Comparison of ENCODE assay signal across 1 cellular context in genomic region chrX:110321670-110322069, GRCh38.
TF ChIP-seq lines count a peak whose summit lies in the region.

No MANE protein-coding gene starts in this region.

TF ChIP-seq in K562, 482 proteins besides CTCF, POLR2A, EP300 and RAD21:
- TF ChIP-seq, protein P1, sequence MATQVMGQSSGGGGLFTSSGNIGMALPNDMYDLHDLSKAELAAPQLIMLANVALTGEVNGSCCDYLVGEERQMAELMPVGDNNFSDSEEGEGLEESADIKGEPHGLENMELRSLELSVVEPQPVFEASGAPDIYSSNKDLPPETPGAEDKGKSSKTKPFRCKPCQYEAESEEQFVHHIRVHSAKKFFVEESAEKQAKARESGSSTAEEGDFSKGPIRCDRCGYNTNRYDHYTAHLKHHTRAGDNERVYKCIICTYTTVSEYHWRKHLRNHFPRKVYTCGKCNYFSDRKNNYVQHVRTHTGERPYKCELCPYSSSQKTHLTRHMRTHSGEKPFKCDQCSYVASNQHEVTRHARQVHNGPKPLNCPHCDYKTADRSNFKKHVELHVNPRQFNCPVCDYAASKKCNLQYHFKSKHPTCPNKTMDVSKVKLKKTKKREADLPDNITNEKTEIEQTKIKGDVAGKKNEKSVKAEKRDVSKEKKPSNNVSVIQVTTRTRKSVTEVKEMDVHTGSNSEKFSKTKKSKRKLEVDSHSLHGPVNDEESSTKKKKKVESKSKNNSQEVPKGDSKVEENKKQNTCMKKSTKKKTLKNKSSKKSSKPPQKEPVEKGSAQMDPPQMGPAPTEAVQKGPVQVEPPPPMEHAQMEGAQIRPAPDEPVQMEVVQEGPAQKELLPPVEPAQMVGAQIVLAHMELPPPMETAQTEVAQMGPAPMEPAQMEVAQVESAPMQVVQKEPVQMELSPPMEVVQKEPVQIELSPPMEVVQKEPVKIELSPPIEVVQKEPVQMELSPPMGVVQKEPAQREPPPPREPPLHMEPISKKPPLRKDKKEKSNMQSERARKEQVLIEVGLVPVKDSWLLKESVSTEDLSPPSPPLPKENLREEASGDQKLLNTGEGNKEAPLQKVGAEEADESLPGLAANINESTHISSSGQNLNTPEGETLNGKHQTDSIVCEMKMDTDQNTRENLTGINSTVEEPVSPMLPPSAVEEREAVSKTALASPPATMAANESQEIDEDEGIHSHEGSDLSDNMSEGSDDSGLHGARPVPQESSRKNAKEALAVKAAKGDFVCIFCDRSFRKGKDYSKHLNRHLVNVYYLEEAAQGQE (CRISPR knock-in tag; IDR thresholded peaks at IDR 0.05; ENCODE audit: low read depth), result no peak
- TF ChIP-seq HDAC1 (IDR thresholded peaks at IDR 0.05) (no peak), NELFE (IDR thresholded peaks at IDR 0.05; ENCODE audit: insufficient read depth, insufficient read length) (no peak), PYGO2 (tag; IDR thresholded peaks at IDR 0.05) (no peak), JUND (IDR thresholded peaks at IDR 0.05; ENCODE audit: borderline replicate concordance, low read depth, low read length) (no peak), JUND (tag; IDR thresholded peaks at IDR 0.05; ENCODE audit: borderline replicate concordance, low read depth, low read length) (no peak), ASH1L (IDR thresholded peaks at IDR 0.05; ENCODE audit: borderline replicate concordance, low read depth, partially characterized antibody) (no peak), GTF2F1 (IDR thresholded peaks at IDR 0.05; ENCODE audit: low read depth, low read length) (no peak), TAL1 (IDR thresholded peaks at IDR 0.05) (no peak), HSF4 (CRISPR knock-in tag; IDR thresholded peaks at IDR 0.05; ENCODE audit: borderline replicate concordance) (no peak), E2F3 (CRISPR knock-in tag; IDR thresholded peaks at IDR 0.05) (no peak), MXI1 (IDR thresholded peaks at IDR 0.05; ENCODE audit: low read depth, low read length) (no peak)
